ENCODE assay signal across 8 cellular contexts in the genomic region with DNA sequence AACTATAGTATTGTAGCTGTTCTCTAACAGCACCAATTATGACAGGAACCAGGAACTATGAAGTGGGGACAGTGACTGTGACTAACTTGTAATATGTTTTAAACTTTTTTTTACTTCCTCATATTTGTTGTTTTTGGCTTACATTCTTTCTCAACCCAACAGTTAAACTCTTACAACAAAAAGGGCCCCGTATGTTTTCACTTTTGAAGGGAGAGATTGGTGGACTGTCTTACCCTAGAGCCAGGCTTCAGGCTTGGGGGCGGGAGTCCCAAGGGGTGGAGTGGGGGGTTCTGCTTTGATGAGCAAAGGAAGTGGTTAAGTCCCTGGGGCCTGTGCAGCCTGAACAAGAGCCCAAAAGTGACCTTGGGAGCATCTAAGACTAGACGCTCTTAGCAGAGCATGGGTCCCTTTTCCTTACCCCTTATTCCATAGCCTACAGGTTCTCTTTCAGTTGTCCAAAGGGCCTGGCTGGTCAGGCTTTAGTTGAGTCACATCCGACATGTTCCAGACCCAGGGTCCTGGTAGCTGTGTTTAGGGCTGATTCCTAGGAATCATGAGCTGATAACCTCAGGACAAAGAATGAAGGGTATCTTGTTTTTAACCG. TPM values are rescaled to one million over a fixed set of nuclear protein-coding genes. Genes with fewer than 3 reads are reported as not detected.
DNase-seq lines count a peak whose midpoint lies in the region; ATAC-seq and TF ChIP-seq lines count a peak whose summit lies in the region.

No MANE protein-coding gene starts in this region.

- H3K4me1 ChIP-seq in OCI-LY7 (ENCODE audit: insufficient read depth, low read length, poor library complexity, severe bottlenecking), result peaks cover 53% of the 10 kb centered on the region
- H3K4me1 ChIP-seq in transverse colon, result peaks cover 6 to 27% (median 14%) of the 10 kb centered on the region in 4 donors

- peak overlapping the region; percentile 12 for H3K4me3 Mint-ChIP-seq in activated CD4-positive, alpha-beta T cell treated with anti-CD3 and anti-CD28 coated beads, Interleukin-2, amount 10 ng/mL, durations not matched to agents 24 days and 14 days

- H3K9me2 ChIP-seq in OCI-LY7 (ENCODE audit: insufficient read depth, low read length), result no peaks in the 10 kb centered on the region

- H3K4me1 Mint-ChIP-seq in activated CD4-positive, alpha-beta T cell treated with anti-CD3 and anti-CD28 coated beads, Interleukin-2, amount 10 ng/mL, durations not matched to agents 24 days and 14 days, result peaks cover 33% of the 10 kb centered on the region

- BruUV-seq in OCI-LY7 (replicated peaks; lab: Mats Ljungman, UMichigan), result no TSS peak

- no peaks in the 10 kb centered on the region for H4K20me1 ChIP-seq in OCI-LY7 (ENCODE audit: insufficient read depth, low read length)

- H3K27me3 ChIP-seq in transverse colon, result no peaks in the 10 kb centered on the region

- no peaks in the 10 kb centered on the region for H3K27me3 Mint-ChIP-seq in activated CD4-positive, alpha-beta T cell treated with anti-CD3 and anti-CD28 coated beads, Interleukin-2, amount 10 ng/mL, durations not matched to agents 24 days and 14 days

- WGBS in transverse colon (ENCODE audit: low coverage in 1 of 2), 2 donors, result 57 to 71% methylated on average over 3 to 5 of the region's 5 CpGs

- CTCF ChIA-PET in OCI-LY7 (lab: Charles Lee; ENCODE audit: unreplicated experiment), result interaction anchor here (1.0 to 2.2 kb wide), 2 partner anchors 39 to 49 kb away, joined by 3 to 12 read pairs; a partner anchor contains a TSS

- TF ChIP-seq EP300 in transverse colon (IDR thresholded peaks at IDR 0.05; ENCODE audit: low read depth), result no peak

- in situ Hi-C loops in transverse colon (cut with MboI; ENCODE audit: low pct_ligation_motif_present in 1 of 4, low pct_unique_long_range_greater_than_20kb in 1 of 4, low sequenced_read_pairs in 3 of 4), result no loop called here

- DNase-seq in activated CD4-positive, alpha-beta T cell treated with anti-CD3 and anti-CD28 coated beads, Interleukin-2, amount 10 ng/mL, durations not matched to agents 24 days and 14 days, result peak; percentile 63
- no peak for DNase-seq in activated CD4-positive, alpha-beta T cell treated with anti-CD3 and anti-CD28 coated beads, Interleukin-2, amount 50 U/mL, for 1 hour
- DNase-seq in OCI-LY7 (ENCODE audit: low spot score), result peak; percentile 95
- DNase-seq in germinal center (ENCODE audit: low spot score), result peak; percentile 87
- DNase-seq in transverse colon, result peak; percentile 30
- no peak for DNase-seq in stimulated activated CD4-positive, alpha-beta T cell treated with anti-CD3 and anti-CD28 coated beads, Interleukin-4, amount 100 ng/mL, for 4 hours
- no peak for DNase-seq in caudate nucleus (lab: John Stamatoyannopoulos, UW)

- TF ChIP-seq POLR2A in transverse colon (IDR thresholded peaks at IDR 0.05), result no peak

- H3K9me3 Mint-ChIP-seq in activated CD4-positive, alpha-beta T cell treated with anti-CD3 and anti-CD28 coated beads, Interleukin-2, amount 10 ng/mL, durations not matched to agents 24 days and 14 days, result no peaks in the 10 kb centered on the region

- H2AFZ ChIP-seq in OCI-LY7 (ENCODE audit: low read length), result peak overlapping the region; percentile 26; the same call in 1 of the 2 replicates

- H3K9me3 ChIP-seq in OCI-LY7 (ENCODE audit: low read length) (no peaks in the 10 kb centered on the region), transverse colon (no peaks in the 10 kb centered on the region)

- H3K36me3 ChIP-seq in OCI-LY7 (ENCODE audit: insufficient read depth, low read length) (no peaks in the 10 kb centered on the region), transverse colon (no peaks in the 10 kb centered on the region)

- intact Hi-C loops in activated CD4-positive, alpha-beta T cell treated with anti-CD3 and anti-CD28 coated beads, Interleukin-2, amount 10 ng/mL, durations not matched to agents 24 days and 14 days (cut with micrococcal nuclease), result loop anchor here (5.0 kb wide), 1 partner anchor 38 kb away; no protein-coding TSS in a partner anchor
- intact Hi-C loops in OCI-LY7 (cut with micrococcal nuclease; ENCODE audit: unreplicated experiment) (loop anchor here (2.0 kb wide), 1 partner anchor 39 kb away; a partner anchor contains a TSS), transverse colon (cut with DNase I; ENCODE audit: low total_unique reads) (no loop called here)

- POLR2A ChIA-PET in OCI-LY7 (lab: Charles Lee), result interaction anchor here (0.6 to 4.2 kb wide), 11 partner anchors 9 to 1509 kb away, joined by 3 to 24 read pairs (median 7); a partner anchor contains a TSS

- TF ChIP-seq CTCF in OCI-LY7 (conservative IDR thresholded peaks at IDR 0.05; ENCODE audit: low read length) (no peak), transverse colon (IDR thresholded peaks at IDR 0.05) (no peak)

- ATAC-seq in HG02763 (IDR thresholded peaks at IDR 0.05; ENCODE audit: unreplicated experiment), result peak; percentile 96

- H3K4me3 ChIP-seq in OCI-LY7 (ENCODE audit: low read depth, low read length, poor library complexity, severe bottlenecking), result peak overlapping the region; percentile 57
- H3K4me3 ChIP-seq in transverse colon, result no peak overlapping the region

- H3K27ac ChIP-seq in OCI-LY7 (ENCODE audit: low read depth, low read length, poor library complexity, severe bottlenecking) (peak overlapping the region; percentile 90), transverse colon (peak overlapping the region; percentile 2 to 66 (median 50)), caudate nucleus (ENCODE audit: low read depth, low read length) (no peak overlapping the region)

- H3K36me3 Mint-ChIP-seq in activated CD4-positive, alpha-beta T cell treated with anti-CD3 and anti-CD28 coated beads, Interleukin-2, amount 10 ng/mL, durations not matched to agents 24 days and 14 days (ENCODE audit: low read depth), result peaks cover 26% of the 10 kb centered on the region

- peak overlapping the region; percentile 91 for H3K4me2 ChIP-seq in OCI-LY7 (ENCODE audit: low read length)

- H3K79me2 ChIP-seq in OCI-LY7 (ENCODE audit: insufficient read depth, low read depth, low read length), result peaks cover 33% of the 10 kb centered on the region; the same call in 1 of the 2 replicates

- peak overlapping the region; percentile 76 for H3K27ac Mint-ChIP-seq in activated CD4-positive, alpha-beta T cell treated with anti-CD3 and anti-CD28 coated beads, Interleukin-2, amount 10 ng/mL, durations not matched to agents 24 days and 14 days

RNA-seq across cellular contexts. Expression of a gene that starts 38.8 kb away (rescaled TPM):
- 60.6 and 63.4 TPM in 2 replicates for total RNA-seq in activated CD4-positive, alpha-beta T cell treated with anti-CD3 and anti-CD28 coated beads, Interleukin-2, amount 10 ng/mL, durations not matched to agents 24 days and 14 days
- 20.9 and 21.0 TPM in 2 replicates for total RNA-seq in OCI-LY7 (2014; rRNA removed; shearing (Covaris generic))
- total RNA-seq in OCI-LY7 (2022) (49.1 and 55.4 TPM in 2 replicates), transverse colon (10 to 100 TPM; 41.2 to 79.3 (median 48.0) TPM)

RNA-seq across cellular contexts. Expression of a gene that starts 53.5 kb away (rescaled TPM):
- total RNA-seq in activated CD4-positive, alpha-beta T cell treated with anti-CD3 and anti-CD28 coated beads, Interleukin-2, amount 10 ng/mL, durations not matched to agents 24 days and 14 days, result 174 and 176 TPM in 2 replicates
- total RNA-seq in OCI-LY7 (2014; rRNA removed; shearing (Covaris generic)), result 20.9 and 26.2 TPM in 2 replicates
- total RNA-seq in OCI-LY7 (2022), result 54.8 and 57.8 TPM in 2 replicates
- 100 to 1,000 TPM in 1 of 4 donors, 10 to 100 TPM in 3; 21.7 to 146 (median 80.6) TPM for total RNA-seq in transverse colon

Comparison
In these comparisons a context has a peak if more than half of its experiments do, and no peak if none do; other contexts are left out.
1. DNase-seq: peak in activated CD4-positive, alpha-beta T cell treated with anti-CD3 and anti-CD28 coated beads, Interleukin-2, amount 10 ng/mL, durations not matched to agents 24 days and 14 days (single experiment), OCI-LY7 (single experiment), germinal center (single experiment) and transverse colon (single experiment); none in activated CD4-positive, alpha-beta T cell treated with anti-CD3 and anti-CD28 coated beads, Interleukin-2, amount 50 U/mL, for 1 hour (single experiment), stimulated activated CD4-positive, alpha-beta T cell treated with anti-CD3 and anti-CD28 coated beads, Interleukin-4, amount 100 ng/mL, for 4 hours (0 of 2) and caudate nucleus (0 of 61).